8 cellular contexts compared by ENCODE assay signal in genomic region chr5:86305050-86305449, GRCh38.
DNase-seq lines count a peak whose midpoint lies in the region; ATAC-seq, FAIRE-seq and TF ChIP-seq lines count a peak whose summit lies in the region.
"Not testable (repeated sequence)": the region's sequence is repeated elsewhere in the genome, so short reads cannot be mapped to it uniquely, and the experiment has no call there.

No MANE protein-coding gene starts in this region.

- TF ChIP-seq EP300 in GM12878 (IDR thresholded peaks at IDR 0.05; ENCODE audit: borderline replicate concordance in 1 of 2, control insufficient read depth in 1 of 2, low read depth in 2 of 2, low read length in 2 of 2): not testable (repeated sequence)

- not testable (repeated sequence) for H4K20me1 ChIP-seq in KMS-11 (ENCODE audit: insufficient read depth); OCI-LY3 (ENCODE audit: insufficient read depth, low read length); GM12878 (ENCODE audit: control insufficient read depth, insufficient read depth)

- H3K27me3 ChIP-seq in KMS-11 (ENCODE audit: insufficient read depth, low read depth); OCI-LY3 (ENCODE audit: low read depth, low read length); GM12878 (replicated peaks in 1 of 2; ENCODE audit: control insufficient read depth in 2 of 2, insufficient read depth in 2 of 2, low read length in 1 of 2); cardiac muscle cell; pancreas: not testable (repeated sequence)

- not testable (repeated sequence) for H3K4me2 ChIP-seq in KMS-11; OCI-LY3 (ENCODE audit: low read length); GM12878 (ENCODE audit: control insufficient read depth, insufficient read depth)

- not testable (repeated sequence) for H3K9me3 ChIP-seq in OCI-LY3 (ENCODE audit: insufficient read depth, low read length); GM12878 (replicated peaks; ENCODE audit: control insufficient read depth, insufficient read depth, low read length); cardiac muscle cell (ENCODE audit: low read depth); pancreas

- not testable (repeated sequence) for H3K9ac ChIP-seq in KMS-11; OCI-LY3 (ENCODE audit: low read length); GM12878 (ENCODE audit: control insufficient read depth, insufficient read depth, low read length)

- not testable (repeated sequence) for H3K79me2 ChIP-seq in KMS-11 (ENCODE audit: insufficient read depth, low read depth); OCI-LY3 (ENCODE audit: low read length); GM12878 (ENCODE audit: control insufficient read depth, insufficient read depth, low read length)

- not testable (repeated sequence) for H3K27ac ChIP-seq in KMS-11; OCI-LY3 (ENCODE audit: low read length); GM12878 (ENCODE audit: control insufficient read depth, insufficient read depth); cardiac muscle cell; pancreas

- H3K36me3 ChIP-seq in KMS-11 (ENCODE audit: insufficient read depth); OCI-LY3 (replicated peaks; ENCODE audit: low read depth, low read length); GM12878 (ENCODE audit: control insufficient read depth in 2 of 2, insufficient read depth in 2 of 2, low read length in 1 of 2); cardiac muscle cell; pancreas: not testable (repeated sequence)

- RAD21 ChIA-PET in GM12878 (lab: Charles Lee; ENCODE audit: unreplicated experiment): not testable (repeated sequence)

- FAIRE-seq in GM12878 (lab: Jason Lieb, UNC): peak; percentile 97
- FAIRE-seq in pancreas (lab: Jason Lieb, UNC): peak; percentile 93

- peak; percentile 46 for TF ChIP-seq RAD21 in GM12878 (IDR thresholded peaks at IDR 0.05; ENCODE audit: insufficient read depth, low read depth, low read length)

- in situ Hi-C loops in Caki2 (cut with HindIII; ENCODE audit: low pct_unique_long_range_greater_than_20kb, low sequenced_read_pairs); GM12878 (cut with MboI): not testable (repeated sequence)

- intact Hi-C loops in GM12878 (cut with micrococcal nuclease; ENCODE audit: unreplicated experiment); pancreas (cut with DNase I): not testable (repeated sequence)

- peak; percentile 61; the same call in 1 of the 2 replicates for TF ChIP-seq CTCF in KMS-11 (conservative IDR thresholded peaks at IDR 0.05; ENCODE audit: low read depth, low read length)
- TF ChIP-seq CTCF in OCI-LY3 (IDR thresholded peaks at IDR 0.05; ENCODE audit: low read depth, low read length): peak; percentile 13; the same call in 1 of the 2 replicates
- peak; percentile 23 to 27 (median 26); a peak in 4 of 6 replicates for TF ChIP-seq CTCF in GM12878 (IDR thresholded peaks at IDR 0.05 in 2 of 3, conservative IDR thresholded peaks at IDR 0.05 in 1 of 3; ENCODE audit: control insufficient read depth in 2 of 3, extremely low read depth in 1 of 3, insufficient read depth in 1 of 3, low read depth in 3 of 3, low read length in 3 of 3)
- peak; percentile 43 for TF ChIP-seq CTCF in cardiac muscle cell (IDR thresholded peaks at IDR 0.05; ENCODE audit: low read depth, low read length)
- peak in 1 of 4 donors; percentile 12 for TF ChIP-seq CTCF in pancreas (IDR thresholded peaks at IDR 0.05)

- SMC1A ChIA-PET in GM12878 (lab: Charles Lee; ENCODE audit: uncharacterized antibody, unreplicated experiment): not testable (repeated sequence)

- DNase-seq in Caki2 (ENCODE audit: low read depth) (peak; percentile 2), cardiac muscle cell (ENCODE audit: low read depth in 1 of 2, low spot score in 1 of 2) (peak; percentile 9 to 28)
- DNase-seq in GM12878 (ENCODE audit: low read depth, low spot score); pancreas: not testable (repeated sequence)

- ATAC-seq in GM18870 (IDR thresholded peaks at IDR 0.05; ENCODE audit: unreplicated experiment) (peak; percentile 75), HG02610 (IDR thresholded peaks at IDR 0.05; ENCODE audit: unreplicated experiment) (peak; percentile 77), GM12878 (peak; percentile 66), pancreas (peak in 3 of 4 donors; percentile 65 to 74 (median 73))

- not testable (repeated sequence) for H2AFZ ChIP-seq in KMS-11 (ENCODE audit: low read depth); OCI-LY3 (ENCODE audit: low read depth, low read length); GM12878 (ENCODE audit: control insufficient read depth, low read depth, low read length)

- H3K4me1 ChIP-seq in KMS-11 (ENCODE audit: low read depth, poor library complexity, severe bottlenecking); OCI-LY3 (ENCODE audit: low read length); GM12878 (ENCODE audit: control insufficient read depth, insufficient read depth, low read length); cardiac muscle cell (ENCODE audit: low read depth); pancreas: not testable (repeated sequence)

- POLR2A ChIA-PET in GM12878 (lab: Charles Lee): not testable (repeated sequence)

- H3K4me3 ChIP-seq in KMS-11 (IDR thresholded peaks at IDR 0.05; ENCODE audit: insufficient read depth, low read depth, low read length); OCI-LY3 (ENCODE audit: low read length); GM12878; cardiac muscle cell; pancreas: not testable (repeated sequence)

- no CpG with 5 or more reads among the region's 2 CpGs for WGBS in GM12878 (ENCODE audit: insufficient coverage, insufficient replicate concordance, low lambda C conversion rate, missing lambda C conversion rate)
- 0% methylated on average over 2 of the region's 2 CpGs for WGBS in pancreas, 2 donors

- not testable (repeated sequence) for TF ChIP-seq POLR2A in GM12878 (IDR thresholded peaks at IDR 0.05; ENCODE audit: low read depth, low read length)

- BruUV-seq in GM12878 (replicated peaks; lab: Mats Ljungman, UMichigan): not testable (repeated sequence)

- CTCF ChIA-PET in GM12878 (lab: Yijun Ruan, JAX): not testable (repeated sequence)

TF ChIP-seq in GM12878, 131 proteins besides CTCF, POLR2A, EP300 and RAD21:
- TF ChIP-seq ZBTB40 (IDR thresholded peaks at IDR 0.05; ENCODE audit: borderline replicate concordance) (peak; percentile 76), ZNF384 (IDR thresholded peaks at IDR 0.05; ENCODE audit: borderline replicate concordance, low read depth, low read length) (peak; percentile 67; the same call in 1 of the 2 replicates)
TF ChIP-seq in GM12878: peak in this region for 2; not testable (repeated sequence) for 129.
